Comparison of ENCODE assay signal across 25 cellular contexts in genomic region chr10:58304099-58304633, GRCh38. TPM values are rescaled to one million over a fixed set of nuclear protein-coding genes. Genes with fewer than 3 reads are reported as not detected.
A peak's percentile ranks its signal among the peaks of the same experiment; 100 is the strongest.
DNase-seq lines count a peak whose midpoint lies in the region; ATAC-seq, FAIRE-seq and TF ChIP-seq lines count a peak whose summit lies in the region.
"Had no signal": no experiment of that assay in that cellular context is flagged by ENCODE, and none has a peak within 500 bp of the region (broad histone marks: within the 10 kb centered on the region; RNA-seq: fewer than 3 reads in every experiment).

No MANE protein-coding gene starts in this region.

- H3K27me3 Mint-ChIP-seq in HFFc6 (ENCODE audit: insufficient read depth) = peaks cover 22% of the 10 kb centered on the region

- no peak overlapping the region for H3K27ac ChIP-seq in PC-3 (ENCODE audit: low read length)
- H3K27ac ChIP-seq in colonic mucosa = peak overlapping the region; percentile 19
- no peak overlapping the region for H3K27ac ChIP-seq in parathyroid adenoma
- H3K27ac ChIP-seq: A549; BLaER1 treated with 17β-estradiol and CSF1 and Interleukin-3, amounts not matched to agents 10 nM and 100 nM had no signal

- ATAC-seq in PC-3 = peak; percentile 51
- ATAC-seq in left colon = peak; percentile 88
- ATAC-seq: A549, HCT116 had no signal

- no peaks in the 10 kb centered on the region for H3K9me2 ChIP-seq in PC-3 (replicated peaks; ENCODE audit: low read length)

- no peaks in the 10 kb centered on the region for H3K4me1 Mint-ChIP-seq in HFFc6 (ENCODE audit: low read depth)

- H3K4me3 ChIP-seq in PC-3 (ENCODE audit: low read length) = no peak overlapping the region
- no peak overlapping the region for H3K4me3 ChIP-seq in colonic mucosa
- no peak overlapping the region for H3K4me3 ChIP-seq in parathyroid adenoma (ENCODE audit: low read depth, low read length)
- H3K4me3 ChIP-seq: A549; BLaER1 treated with 17β-estradiol and CSF1 and Interleukin-3, amounts not matched to agents 10 nM and 100 nM had no signal

- no peaks in the 10 kb centered on the region for H3K36me3 ChIP-seq in PC-3 (ENCODE audit: low read depth, low read length)
- no peaks in the 10 kb centered on the region for H3K36me3 ChIP-seq in colonic mucosa
- no peaks in the 10 kb centered on the region for H3K36me3 ChIP-seq in parathyroid adenoma (ENCODE audit: control insufficient read depth, insufficient read depth, low read length)
- H3K36me3 ChIP-seq: BE2C; BLaER1 treated with 17β-estradiol and CSF1 and Interleukin-3, amounts not matched to agents 10 nM and 100 nM had no signal

- no peaks in the 10 kb centered on the region for H4K20me1 ChIP-seq in PC-3 (ENCODE audit: low read length)
- H4K20me1 ChIP-seq: BLaER1 treated with 17β-estradiol and CSF1 and Interleukin-3, amounts not matched to agents 10 nM and 100 nM had no signal

- H3K27ac Mint-ChIP-seq in HFFc6 = no peak overlapping the region
- H3K27ac Mint-ChIP-seq: CD4-positive, alpha-beta T cell; H9 had no signal

- intact Hi-C loops in PC-3 (cut with micrococcal nuclease) = loop anchor here (5.0 kb wide), 1 partner anchor 228 kb away; no protein-coding TSS in a partner anchor
- intact Hi-C loops in colonic mucosa (cut with DNase I) = loop anchor here (5.0 kb wide), 1 partner anchor 78 kb away; no protein-coding TSS in a partner anchor
- intact Hi-C loops in left colon (cut with DNase I, micrococcal nuclease) = no loop called here

- H2AFZ ChIP-seq in PC-3 (ENCODE audit: low read length) = no peak overlapping the region
- peak overlapping the region; percentile 59 for H2AFZ ChIP-seq in parathyroid adenoma

- H3K36me3 Mint-ChIP-seq in HFFc6 (ENCODE audit: low read depth) = no peaks in the 10 kb centered on the region
- H3K36me3 Mint-ChIP-seq: CD14-positive monocyte; CD8-positive, alpha-beta memory T cell had no signal

- no peaks in the 10 kb centered on the region for H3K9me3 Mint-ChIP-seq in HFFc6
- H3K9me3 Mint-ChIP-seq: CD4-positive, alpha-beta T cell; CD8-positive, alpha-beta memory T cell; H9 had no signal

- no TSS peak for BruUV-seq in PC-3 (replicated peaks; lab: Mats Ljungman, UMichigan)

- peaks cover 19% of the 10 kb centered on the region; the same call in 1 of the 2 replicates for H3K27me3 ChIP-seq in PC-3 (ENCODE audit: low read length)
- H3K27me3 ChIP-seq in colonic mucosa = no peaks in the 10 kb centered on the region
- H3K27me3 ChIP-seq in parathyroid adenoma (ENCODE audit: control insufficient read depth, insufficient read depth, low read length) = no peaks in the 10 kb centered on the region
- H3K27me3 ChIP-seq: BE2C; BLaER1 treated with 17β-estradiol and CSF1 and Interleukin-3, amounts not matched to agents 10 nM and 100 nM had no signal

- DNase-seq in PC-3 (peak; percentile 22), colonic mucosa (peak; percentile 29), left colon (no peak), NCI-H1092 treated with DMSO at 0.1 percent for 48 hours (lab: John Stamatoyannopoulos, UW) (no peak), urothelium cell line (ENCODE audit: low spot score) (no peak), HFFc6 (no peak), cerebellar nuclear complex (lab: John Stamatoyannopoulos, UW) (no peak)
- DNase-seq: 8988T; ACHN; AML-193; BE2C; Calu3; CD4-positive, alpha-beta T cell; CD8-positive, alpha-beta memory T cell; DMS53; DMS79 treated with DMSO at 0.1 percent for 48 hours; GF-D8; H9 had no signal

- POLR2A ChIA-PET in PC-3 (lab: Charles Lee; ENCODE audit: unreplicated experiment) = no interaction called here

- no peak overlapping the region for H3K4me3 Mint-ChIP-seq in HFFc6
- H3K4me3 Mint-ChIP-seq: CD14-positive monocyte; CD4-positive, alpha-beta T cell; CD8-positive, alpha-beta memory T cell; H9 had no signal

- H3F3A ChIP-seq in PC-3 (ENCODE audit: low read length, unreplicated experiment) = no peaks in the 10 kb centered on the region

- CTCF ChIA-PET in PC-3 (lab: Charles Lee) = no interaction called here

- TF ChIP-seq CTCF in PC-3 (conservative IDR thresholded peaks at IDR 0.05; ENCODE audit: low read depth, low read length) (no peak), colonic mucosa (IDR thresholded peaks at IDR 0.05) (no peak), parathyroid adenoma (IDR thresholded peaks at IDR 0.05) (no peak), HFFc6 (IDR thresholded peaks at IDR 0.05) (no peak)

- H3K9me3 ChIP-seq in PC-3 (ENCODE audit: low read length) (no peaks in the 10 kb centered on the region), colonic mucosa (no peaks in the 10 kb centered on the region), parathyroid adenoma (ENCODE audit: control insufficient read depth, low read length) (no peaks in the 10 kb centered on the region)
- H3K9me3 ChIP-seq: A549; BE2C; BLaER1 treated with 17β-estradiol and CSF1 and Interleukin-3, amounts not matched to agents 10 nM and 100 nM had no signal

- no peak for FAIRE-seq in urothelium cell line (lab: Jason Lieb, UNC)
- FAIRE-seq: A549, GM12891, GM18507 had no signal

- H3K4me1 ChIP-seq in PC-3 (ENCODE audit: insufficient read depth, low read length) (no peaks in the 10 kb centered on the region), colonic mucosa (peaks cover 3% of the 10 kb centered on the region), parathyroid adenoma (peaks cover 17% of the 10 kb centered on the region)
- H3K4me1 ChIP-seq: A549, BE2C had no signal

- H3K79me2 ChIP-seq in PC-3 (ENCODE audit: low read length) (no peaks in the 10 kb centered on the region), parathyroid adenoma (peaks cover 2% of the 10 kb centered on the region)

- no peak overlapping the region for H3K4me2 ChIP-seq in PC-3 (ENCODE audit: low read length)
- H3K4me2 ChIP-seq in parathyroid adenoma (ENCODE audit: low read length) = no peak overlapping the region
- H3K4me2 ChIP-seq: A549; BLaER1 treated with 17β-estradiol and CSF1 and Interleukin-3, amounts not matched to agents 10 nM and 100 nM had no signal

- H3K9ac ChIP-seq in PC-3 (ENCODE audit: low read length) (no peak overlapping the region), colonic mucosa (ENCODE audit: low read depth in 2 of 2, low read length in 2 of 2) (no peak overlapping the region), parathyroid adenoma (no peak overlapping the region)
- H3K9ac ChIP-seq: BLaER1 treated with 17β-estradiol and CSF1 and Interleukin-3, amounts not matched to agents 10 nM and 100 nM had no signal

RNA-seq across cellular contexts. Expression of gene UBE2D1, which starts 30.6 kb away (rescaled TPM):
- total RNA-seq in PC-3 (2014; rRNA removed) (13.6 and 13.8 TPM in 2 replicates), colonic mucosa (10 to 100 TPM; 14.6 to 18.4 TPM), left colon (10 to 100 TPM; 13.3 to 22.2 TPM)
- total RNA-seq in HFFc6 (2021; fragmentation: NEBNext Ultra II Directional; extraction: Animal tissue kit (Norgen Biotek cat#: 25700)) = 10 to 100 TPM in 4 of 6 experiments, 1 to 10 TPM in 2; 8.1 to 11.3 (median 10.1) TPM

RNA-seq across cellular contexts. Expression of gene CISD1, which starts 35.2 kb away (rescaled TPM):
- total RNA-seq in PC-3 (2014; rRNA removed) (57.1 and 68.8 TPM in 2 replicates), colonic mucosa (10 to 100 TPM; 52.5 to 57.9 TPM), left colon (10 to 100 TPM; 46.4 to 50.2 TPM)
- total RNA-seq in HFFc6 (2021; fragmentation: NEBNext Ultra II Directional; extraction: Animal tissue kit (Norgen Biotek cat#: 25700)) = 10 to 100 TPM; 36.6 to 55.3 (median 43.8) TPM

RNA-seq across cellular contexts. Expression of gene IPMK, which starts 36.5 kb away (rescaled TPM):
- 7.1 and 8.4 TPM in 2 replicates for total RNA-seq in PC-3 (2014; rRNA removed)
- 10 to 100 TPM; 10.4 to 34.6 TPM for total RNA-seq in colonic mucosa
- total RNA-seq in left colon = 10 to 100 TPM; 14.3 to 20.5 TPM
- 1 to 10 TPM; 3.3 to 3.8 (median 3.5) TPM for total RNA-seq in HFFc6 (2021; fragmentation: NEBNext Ultra II Directional; extraction: Animal tissue kit (Norgen Biotek cat#: 25700))

Comparison
In these comparisons a context has a peak if more than half of its experiments do, and no peak if none do; other contexts are left out.
1. DNase-seq: peak in PC-3 (single experiment) and colonic mucosa (single experiment); none in left colon (0 of 2), NCI-H1092 treated with DMSO at 0.1 percent for 48 hours (single experiment), urothelium cell line (single experiment), HFFc6 (single experiment) and cerebellar nuclear complex (0 of 2).
2. intact Hi-C loops: an anchor here in PC-3 (5.0 kb wide) and colonic mucosa (5.0 kb wide); none called in left colon.